Comparison of ENCODE assay signal across 8 cellular contexts in the genomic region with DNA sequence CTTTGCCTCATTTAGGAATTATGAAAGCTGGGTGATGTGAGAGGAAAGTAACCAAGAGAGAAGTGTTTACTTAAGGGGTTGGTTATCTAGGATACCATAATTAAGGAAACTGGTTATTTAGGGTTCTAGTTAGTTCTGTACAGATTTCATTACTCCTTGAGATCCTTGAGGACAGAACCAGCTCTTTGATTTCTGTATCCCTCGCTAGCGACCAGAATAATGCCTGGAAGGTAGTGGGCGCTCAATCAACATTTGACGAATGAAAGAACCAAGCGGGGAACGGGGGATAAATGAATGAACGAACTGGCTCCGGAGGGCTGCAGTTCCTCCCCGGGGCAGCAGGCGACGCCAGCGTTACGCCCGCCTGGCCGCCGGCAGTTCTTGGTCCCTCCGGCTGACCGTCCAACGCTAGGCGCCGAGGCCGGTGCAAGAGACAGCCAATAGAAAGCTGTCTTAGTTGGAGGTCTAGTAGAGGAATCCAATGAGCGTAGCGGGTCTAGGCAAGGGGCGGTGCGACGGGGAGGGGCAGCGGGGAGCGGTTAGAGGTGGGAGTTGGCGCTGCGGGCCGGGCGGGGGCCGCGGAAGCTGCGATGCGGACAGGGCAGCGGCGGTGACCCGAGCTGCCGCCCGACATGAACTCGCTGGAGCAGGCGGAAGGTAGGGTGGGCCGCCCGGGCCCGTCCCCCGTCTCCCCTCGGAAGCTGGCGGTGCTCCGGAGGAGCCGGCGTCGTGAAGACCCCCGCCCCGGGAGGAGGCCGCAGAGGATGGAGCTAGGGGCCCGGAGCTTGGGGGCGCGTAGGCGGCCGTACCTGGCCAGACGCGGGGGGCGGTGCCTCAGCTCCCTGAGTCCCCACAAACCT. TPM values are rescaled to one million over a fixed set of nuclear protein-coding genes. Genes with fewer than 3 reads are reported as not detected.
DNase-seq lines count a peak whose midpoint lies in the region; ATAC-seq, FAIRE-seq and TF ChIP-seq lines count a peak whose summit lies in the region.

A gene with protein sequence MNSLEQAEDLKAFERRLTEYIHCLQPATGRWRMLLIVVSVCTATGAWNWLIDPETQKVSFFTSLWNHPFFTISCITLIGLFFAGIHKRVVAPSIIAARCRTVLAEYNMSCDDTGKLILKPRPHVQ (plus strand): TSS at position 542 of the 860 bp plus-strand sequence. CDS start 91 bp downstream, at position 633.

- peaks cover 8% of the 10 kb centered on the region for H3K4me1 Mint-ChIP-seq in T-helper 17 cell

- peaks cover 0 to 20% of the 10 kb centered on the region in 2 donors for H3K36me3 ChIP-seq in psoas muscle (ENCODE audit: insufficient read depth in 1 of 2, low read depth in 1 of 2)

- H3K27ac ChIP-seq in angular gyrus (ENCODE audit: low read depth, low read length): peak within 1 kb of the TSS; percentile 39
- peak within 1 kb of the TSS; percentile 85 for H3K27ac ChIP-seq in psoas muscle

- intact Hi-C loops in left ventricle myocardium superior (cut with micrococcal nuclease) (loop anchor here (10.0 kb wide), 1 partner anchor 190 kb away; no protein-coding TSS in a partner anchor), psoas muscle (cut with DNase I) (loop anchor here in 1 of 2 donors (2.0 to 10.0 kb wide), 5 partner anchors 42 to 780 kb away; a partner anchor contains a TSS)

- peak; percentile 86 for DNase-seq in NCI-H1694 treated with DMSO at 0.1 percent for 48 hours (lab: John Stamatoyannopoulos, UW)
- peak; percentile 83 to 90 (median 87) for DNase-seq in T-helper 17 cell
- peak; percentile 96 for DNase-seq in left ventricle myocardium superior
- DNase-seq in psoas muscle: peak; percentile 94 to 97
- DNase-seq in urothelium cell line (ENCODE audit: low spot score): peak; percentile 98

- FAIRE-seq in urothelium cell line (lab: Jason Lieb, UNC): peak; percentile 78

- ATAC-seq in GM18498 (IDR thresholded peaks at IDR 0.05; ENCODE audit: unreplicated experiment): peak; percentile 99
- peak; percentile 99 for ATAC-seq in HG02938 (IDR thresholded peaks at IDR 0.05; ENCODE audit: unreplicated experiment)
- peak; percentile 96 for ATAC-seq in T-helper 17 cell
- ATAC-seq in left ventricle myocardium superior: peak; percentile 100
- ATAC-seq in psoas muscle: peak; percentile 100

- peak within 1 kb of the TSS; percentile 89 for H3K27ac Mint-ChIP-seq in T-helper 17 cell

- H3K9me3 ChIP-seq in T-helper 17 cell (ENCODE audit: control insufficient read depth, low read length, poor library complexity, severe bottlenecking) (no peaks in the 10 kb centered on the region), psoas muscle (no peaks in the 10 kb centered on the region)

- peak; percentile 100 for TF ChIP-seq CTCF in psoas muscle (IDR thresholded peaks at IDR 0.05)

- peaks cover 10% of the 10 kb centered on the region for H3K4me1 ChIP-seq in psoas muscle

- H3K4me3 ChIP-seq in psoas muscle: peak within 1 kb of the TSS; percentile 100

- no peaks in the 10 kb centered on the region for H3K27me3 ChIP-seq in psoas muscle (ENCODE audit: insufficient read depth in 3 of 3, low read length in 2 of 3)

- H3K4me3 Mint-ChIP-seq in T-helper 17 cell: peak within 1 kb of the TSS; percentile 96

- WGBS in psoas muscle, 3 donors: 0 to 1% (median 0%) methylated on average over 54 to 65 of the region's 65 CpGs

- H3K27me3 Mint-ChIP-seq in T-helper 17 cell: peaks cover 12% of the 10 kb centered on the region

- H3K36me3 Mint-ChIP-seq in T-helper 17 cell (ENCODE audit: low read depth): no peaks in the 10 kb centered on the region

RNA-seq across cellular contexts. Expression of the gene that starts here (rescaled TPM):
- total RNA-seq in T-helper 17 cell (10 to 100 TPM; 32.6 to 32.8 TPM), left ventricle myocardium superior (16.9 TPM), psoas muscle (10 to 100 TPM; 10.9 to 15.8 (median 14.8) TPM)
- 10 to 100 TPM; 11.6 to 45.5 (median 16.2) TPM for polyA plus RNA-seq in psoas muscle

Comparison
In these comparisons a context has a peak if more than half of its experiments do, and no peak if none do; other contexts are left out.
1. Peak in every context shown above with its lines: DNase-seq, ATAC-seq, H3K4me3 ChIP-seq and H3K27ac ChIP-seq.